ENCODE assay signal across 9 cellular contexts in genomic region chr17:27315322-27315721, GRCh38. TPM values are rescaled to one million over a fixed set of nuclear protein-coding genes. Genes with fewer than 3 reads are reported as not detected.
A peak's percentile ranks its signal among the peaks of the same experiment; 100 is the strongest.
DNase-seq lines count a peak whose midpoint lies in the region; ATAC-seq and TF ChIP-seq lines count a peak whose summit lies in the region.
"Had no signal": no experiment of that assay in that cellular context is flagged by ENCODE, and none has a peak within 500 bp of the region (broad histone marks: within the 10 kb centered on the region; RNA-seq: fewer than 3 reads in every experiment).

No MANE protein-coding gene starts in this region.

- H3K4me3 ChIP-seq in gastroesophageal sphincter (no peak overlapping the region), psoas muscle (no peak overlapping the region)

- TF ChIP-seq CTCF in gastroesophageal sphincter (IDR thresholded peaks at IDR 0.05) (no peak), psoas muscle (IDR thresholded peaks at IDR 0.05) (no peak)
- TF ChIP-seq CTCF in activated CD8-positive, alpha-beta T cell treated with anti-CD3 and anti-CD28 coated beads for 36 hours (IDR thresholded peaks at IDR 0.05) = no peak

- H3K36me3 ChIP-seq in gastroesophageal sphincter (peaks cover 11 to 90% of the 10 kb centered on the region in 2 donors), psoas muscle (ENCODE audit: insufficient read depth in 1 of 2, low read depth in 1 of 2) (peaks cover 18 to 79% of the 10 kb centered on the region in 2 donors)

- DNase-seq in DMS53 treated with DMSO at 0.1 percent for 48 hours (lab: John Stamatoyannopoulos, UW; ENCODE audit: unreplicated experiment) (peak; percentile 80), NCI-H82 treated with DMSO at 0.1 percent for 48 hours (lab: John Stamatoyannopoulos, UW; ENCODE audit: unreplicated experiment) (peak; percentile 38), psoas muscle (peak; percentile 78 to 89), inferior parietal cortex (ENCODE audit: extremely low spot score) (no peak), HuH-7.5 (ENCODE audit: low spot score) (no peak)
- no peak for DNase-seq in activated CD8-positive, alpha-beta T cell treated with anti-CD3 and anti-CD28 coated beads for 36 hours
- DNase-seq: activated CD4-positive, CD25-positive, alpha-beta regulatory T cell had no signal

- H3K27me3 ChIP-seq in gastroesophageal sphincter (no peaks in the 10 kb centered on the region), psoas muscle (ENCODE audit: insufficient read depth in 3 of 3, low read length in 2 of 3) (no peaks in the 10 kb centered on the region)

- ATAC-seq in gastroesophageal sphincter = peak; percentile 87
- ATAC-seq in psoas muscle = peak; percentile 44 to 72 (median 48)
- ATAC-seq in activated CD8-positive, alpha-beta T cell treated with anti-CD3 and anti-CD28 coated beads for 36 hours = no peak
- ATAC-seq in HG02678 (IDR thresholded peaks at IDR 0.05; ENCODE audit: unreplicated experiment) = no peak

- peaks cover 60% of the 10 kb centered on the region for H3K36me3 Mint-ChIP-seq in activated CD8-positive, alpha-beta T cell treated with anti-CD3 and anti-CD28 coated beads for 36 hours (ENCODE audit: low read depth)

- H3K4me1 Mint-ChIP-seq in activated CD8-positive, alpha-beta T cell treated with anti-CD3 and anti-CD28 coated beads for 36 hours (ENCODE audit: low read depth) = no peaks in the 10 kb centered on the region

- H3K27me3 Mint-ChIP-seq in activated CD8-positive, alpha-beta T cell treated with anti-CD3 and anti-CD28 coated beads for 36 hours = no peaks in the 10 kb centered on the region

- WGBS in gastroesophageal sphincter (ENCODE audit: low coverage in 1 of 2), 2 donors = 14 to 26% methylated on average over 4 to 6 of the region's 6 CpGs
- 19 to 25% (median 24%) methylated on average over 6 of the region's 6 CpGs for WGBS in psoas muscle, 3 donors

- H3K27ac Mint-ChIP-seq in activated CD8-positive, alpha-beta T cell treated with anti-CD3 and anti-CD28 coated beads for 36 hours = no peak overlapping the region

- H3K9me3 Mint-ChIP-seq in activated CD8-positive, alpha-beta T cell treated with anti-CD3 and anti-CD28 coated beads for 36 hours = no peaks in the 10 kb centered on the region

- H3K4me3 Mint-ChIP-seq in activated CD8-positive, alpha-beta T cell treated with anti-CD3 and anti-CD28 coated beads for 36 hours = no peak overlapping the region

- TF ChIP-seq POLR2A in gastroesophageal sphincter (IDR thresholded peaks at IDR 0.05) = no peak

- H3K27ac ChIP-seq in gastroesophageal sphincter (peak overlapping the region; percentile 81 to 85 (median 82)), psoas muscle (peak overlapping the region; percentile 76)

- no peak for TF ChIP-seq EP300 in gastroesophageal sphincter (IDR thresholded peaks at IDR 0.05)

- CTCF ChIA-PET in activated CD8-positive, alpha-beta T cell treated with anti-CD3 and anti-CD28 coated beads for 36 hours (lab: Charles Lee) = interaction anchor here (2.4 kb wide), 1 partner anchor 12 kb away, joined by 6 read pairs; no protein-coding TSS in a partner anchor

- POLR2A ChIA-PET in activated CD8-positive, alpha-beta T cell treated with anti-CD3 and anti-CD28 coated beads for 36 hours (lab: Charles Lee) = no interaction called here

- H3K4me1 ChIP-seq in gastroesophageal sphincter (peaks cover 8 to 63% (median 15%) of the 10 kb centered on the region in 3 donors), psoas muscle (peaks cover 32% of the 10 kb centered on the region)

- intact Hi-C loops in psoas muscle (cut with DNase I) = no loop called here
- intact Hi-C loops in activated CD8-positive, alpha-beta T cell treated with anti-CD3 and anti-CD28 coated beads for 36 hours (cut with micrococcal nuclease) = no loop called here

- H3K9me3 ChIP-seq in gastroesophageal sphincter = no peaks in the 10 kb centered on the region
- no peaks in the 10 kb centered on the region for H3K9me3 ChIP-seq in psoas muscle

RNA-seq across cellular contexts. Expression of gene WSB1, which starts 21.4 kb away (rescaled TPM):
- total RNA-seq in gastroesophageal sphincter (100 to 1,000 TPM in 2 of 4 donors, 10 to 100 TPM in 2; 74.2 to 200 (median 133) TPM), psoas muscle (10 to 100 TPM; 35.3 to 42.8 (median 39.5) TPM)
- 10 to 100 TPM; 32.4 to 53.6 (median 45.4) TPM for polyA plus RNA-seq in psoas muscle
- 100 to 1,000 TPM; 224 to 231 TPM for total RNA-seq in activated CD8-positive, alpha-beta T cell treated with anti-CD3 and anti-CD28 coated beads for 36 hours

Comparison
In these comparisons a context has a peak if more than half of its experiments do, and no peak if none do; other contexts are left out.
1. DNase-seq: peak in DMS53 treated with DMSO at 0.1 percent for 48 hours (single experiment), NCI-H82 treated with DMSO at 0.1 percent for 48 hours (single experiment) and psoas muscle (2 of 2); none in inferior parietal cortex (single experiment), activated CD8-positive, alpha-beta T cell treated with anti-CD3 and anti-CD28 coated beads for 36 hours (single experiment) and HuH-7.5 (single experiment).
2. ATAC-seq: peak in gastroesophageal sphincter (single experiment) and psoas muscle (4 of 4); none in activated CD8-positive, alpha-beta T cell treated with anti-CD3 and anti-CD28 coated beads for 36 hours (single experiment) and HG02678 (single experiment).